26 cellular contexts compared by ENCODE assay signal in the genomic region with DNA sequence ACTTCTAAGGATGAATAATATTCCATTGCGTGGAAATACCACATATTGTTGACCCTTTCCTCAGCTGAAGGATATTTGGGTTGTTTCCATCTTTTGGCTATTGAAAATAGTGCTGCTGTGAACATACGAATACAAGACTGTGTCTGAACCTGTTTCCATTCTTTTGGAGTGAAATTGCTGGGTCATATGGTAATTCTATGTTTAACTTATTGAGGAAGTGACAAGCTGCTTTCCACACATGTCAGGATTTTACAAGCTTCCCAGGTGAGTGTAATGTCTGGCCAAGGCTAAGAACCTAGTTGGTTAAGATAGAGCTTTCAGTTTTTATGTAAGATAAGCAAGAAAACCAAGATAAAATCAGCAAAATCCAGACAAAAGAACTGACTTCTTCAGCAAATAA. TPM values are rescaled to one million over a fixed set of nuclear protein-coding genes. Genes with fewer than 3 reads are reported as not detected.
DNase-seq lines count a peak whose midpoint lies in the region; ATAC-seq and TF ChIP-seq lines count a peak whose summit lies in the region.
"Had no signal": no experiment of that assay in that cellular context is flagged by ENCODE, and none has a peak within 500 bp of the region (broad histone marks: within the 10 kb centered on the region; RNA-seq: fewer than 3 reads in every experiment).

No MANE protein-coding gene starts in this region.

- no peak overlapping the region for H3K9ac ChIP-seq in subcutaneous abdominal adipose tissue (ENCODE audit: low read length in 5 of 5)

- H3K4me1 ChIP-seq in GM23338 (ENCODE audit: insufficient read depth) (peaks cover 38% of the 10 kb centered on the region), foreskin keratinocyte (no peaks in the 10 kb centered on the region), subcutaneous abdominal adipose tissue (ENCODE audit: control insufficient read depth in 5 of 5, insufficient read depth in 5 of 5, low read length in 5 of 5) (peaks cover 8 to 40% (median 32%) of the 10 kb centered on the region in 5 donors)
- H3K4me1 ChIP-seq: A549, SJSA1 had no signal

- no peak overlapping the region for H3K4me3 Mint-ChIP-seq in GM23338
- H3K4me3 Mint-ChIP-seq in T-helper 17 cell: no peak overlapping the region
- no peak overlapping the region for H3K4me3 Mint-ChIP-seq in activated T-helper 2 cell treated with anti-CD3 and anti-CD28 coated beads, Interferon-gamma antibody, Interleukin-2, Interleukin-4, amounts not matched to agents 10 μg/mL and 5 μg/mL and 100 μg/mL, durations not matched to agents 14 hours and 24 hours and 36 hours (ENCODE audit: low read depth)
- H3K4me3 Mint-ChIP-seq: CD14-positive monocyte; CD8-positive, alpha-beta memory T cell had no signal

- peaks cover 7% of the 10 kb centered on the region for H3F3A ChIP-seq in GM23338 (replicated peaks; ENCODE audit: low read depth)

- H3K4me1 Mint-ChIP-seq in GM23338 (peaks cover 61% of the 10 kb centered on the region), T-helper 17 cell (peaks cover 12% of the 10 kb centered on the region)
- no peaks in the 10 kb centered on the region for H3K4me1 Mint-ChIP-seq in activated T-helper 2 cell treated with anti-CD3 and anti-CD28 coated beads, Interferon-gamma antibody, Interleukin-2, Interleukin-4, amounts not matched to agents 10 μg/mL and 5 μg/mL and 100 μg/mL, durations not matched to agents 14 hours and 24 hours and 36 hours (ENCODE audit: low read depth)

- no peaks in the 10 kb centered on the region for H3K9me3 Mint-ChIP-seq in GM23338
- H3K9me3 Mint-ChIP-seq in activated T-helper 2 cell treated with anti-CD3 and anti-CD28 coated beads, Interferon-gamma antibody, Interleukin-2, Interleukin-4, amounts not matched to agents 10 μg/mL and 5 μg/mL and 100 μg/mL, durations not matched to agents 14 hours and 24 hours and 36 hours: no peaks in the 10 kb centered on the region
- H3K9me3 Mint-ChIP-seq: CD8-positive, alpha-beta memory T cell had no signal

- H3K27me3 Mint-ChIP-seq in GM23338 (ENCODE audit: insufficient read depth, low read depth, poor library complexity): peaks cover 4% of the 10 kb centered on the region
- no peaks in the 10 kb centered on the region for H3K27me3 Mint-ChIP-seq in T-helper 17 cell
- H3K27me3 Mint-ChIP-seq in activated T-helper 2 cell treated with anti-CD3 and anti-CD28 coated beads, Interferon-gamma antibody, Interleukin-2, Interleukin-4, amounts not matched to agents 10 μg/mL and 5 μg/mL and 100 μg/mL, durations not matched to agents 14 hours and 24 hours and 36 hours (ENCODE audit: low read depth): no peaks in the 10 kb centered on the region
- H3K27me3 Mint-ChIP-seq: CD8-positive, alpha-beta memory T cell had no signal

- no peak for DNase-seq in GM23338 (ENCODE audit: low spot score)
- no peak for DNase-seq in T-helper 17 cell
- DNase-seq in foreskin keratinocyte: peak; percentile 82
- no peak for DNase-seq in NCI-H1436 (lab: John Stamatoyannopoulos, UW)
- no peak for DNase-seq in activated T-cell treated with anti-CD3 and anti-CD28 coated beads for 4 hours
- DNase-seq in activated T-helper 2 cell treated with anti-CD3 and anti-CD28 coated beads, Interferon-gamma antibody, Interleukin-2, Interleukin-4, amounts not matched to agents 10 μg/mL and 5 μg/mL and 100 μg/mL, durations not matched to agents 14 hours and 24 hours and 36 hours (ENCODE audit: low spot score): no peak
- DNase-seq: CD8-positive, alpha-beta memory T cell; DMS 273 treated with DMSO at 0.1 percent for 48 hours; DMS79; EL; GDM1; KBM-7; MM.1S; NCI-H1092; NCI-H1417 treated with DMSO at 0.1 percent for 48 hours; NCI-H187 treated with DMSO at 0.1 percent for 48 hours; NCI-H446; NCI-H526 treated with DMSO at 0.1 percent for 48 hours; PC-9; Right ventricle myocardium superior had no signal

- H3K36me3 Mint-ChIP-seq in GM23338 (ENCODE audit: low read depth) (no peaks in the 10 kb centered on the region; the same call in 2 of the 3 replicates), T-helper 17 cell (ENCODE audit: low read depth) (peaks cover 8% of the 10 kb centered on the region)
- H3K36me3 Mint-ChIP-seq in activated T-helper 2 cell treated with anti-CD3 and anti-CD28 coated beads, Interferon-gamma antibody, Interleukin-2, Interleukin-4, amounts not matched to agents 10 μg/mL and 5 μg/mL and 100 μg/mL, durations not matched to agents 14 hours and 24 hours and 36 hours (ENCODE audit: low read depth): no peaks in the 10 kb centered on the region

- ATAC-seq in GM23338 (no peak), T-helper 17 cell (no peak), foreskin keratinocyte (peak; percentile 55)
- ATAC-seq: A549, HepG2 had no signal

- peak overlapping the region; percentile 36 for H3K4me2 ChIP-seq in GM23338
- H3K4me2 ChIP-seq: A549, PC-9 had no signal

- H3K27ac Mint-ChIP-seq in GM23338: peak overlapping the region; percentile 9; the same call in 1 of the 2 replicates
- H3K27ac Mint-ChIP-seq in T-helper 17 cell: peak overlapping the region; percentile 41
- no peak overlapping the region for H3K27ac Mint-ChIP-seq in activated T-helper 2 cell treated with anti-CD3 and anti-CD28 coated beads, Interferon-gamma antibody, Interleukin-2, Interleukin-4, amounts not matched to agents 10 μg/mL and 5 μg/mL and 100 μg/mL, durations not matched to agents 14 hours and 24 hours and 36 hours
- H3K27ac Mint-ChIP-seq: CD14-positive monocyte had no signal

- intact Hi-C loops in activated T-helper 2 cell treated with anti-CD3 and anti-CD28 coated beads, Interferon-gamma antibody, Interleukin-2, Interleukin-4, amounts not matched to agents 10 μg/mL and 5 μg/mL and 100 μg/mL, durations not matched to agents 14 hours and 24 hours and 36 hours (cut with micrococcal nuclease): no loop called here

- H2AFZ ChIP-seq in GM23338: no peak overlapping the region
- H2AFZ ChIP-seq: PC-9 had no signal

- TF ChIP-seq CTCF in GM23338 (conservative IDR thresholded peaks at IDR 0.05; ENCODE audit: low read depth in 2 of 2) (no peak), foreskin keratinocyte (conservative IDR thresholded peaks at IDR 0.05) (no peak)

- no peaks in the 10 kb centered on the region for H3K9me2 ChIP-seq in GM23338 (ENCODE audit: insufficient read depth)

- H3K79me2 ChIP-seq in GM23338 (replicated peaks; ENCODE audit: insufficient read depth): no peaks in the 10 kb centered on the region

- no peaks in the 10 kb centered on the region for H3K9me3 ChIP-seq in T-helper 17 cell (ENCODE audit: control insufficient read depth, low read length, poor library complexity, severe bottlenecking)
- no peaks in the 10 kb centered on the region for H3K9me3 ChIP-seq in subcutaneous abdominal adipose tissue (ENCODE audit: control insufficient read depth in 5 of 5, low read length in 5 of 5)
- H3K9me3 ChIP-seq: A549, SJSA1 had no signal

- H3K36me3 ChIP-seq in GM23338 (ENCODE audit: insufficient read depth) (no peaks in the 10 kb centered on the region), subcutaneous abdominal adipose tissue (ENCODE audit: control insufficient read depth in 5 of 5, insufficient read depth in 5 of 5, low read length in 5 of 5) (no peaks in the 10 kb centered on the region)
- H3K36me3 ChIP-seq: SJSA1 had no signal

- H3K27me3 ChIP-seq in GM23338 (ENCODE audit: insufficient read depth): no peaks in the 10 kb centered on the region
- no peaks in the 10 kb centered on the region for H3K27me3 ChIP-seq in foreskin keratinocyte
- H3K27me3 ChIP-seq in subcutaneous abdominal adipose tissue (ENCODE audit: control insufficient read depth in 5 of 5, insufficient read depth in 4 of 5, low read length in 5 of 5): no peaks in the 10 kb centered on the region
- H3K27me3 ChIP-seq: SJSA1 had no signal

- H3K27ac ChIP-seq in GM23338 (ENCODE audit: low read depth) (peak overlapping the region; percentile 81; the same call in 1 of the 2 replicates), foreskin keratinocyte (no peak overlapping the region), subcutaneous abdominal adipose tissue (ENCODE audit: low read depth, low read length) (peak overlapping the region; percentile 85)
- H3K27ac ChIP-seq: A549, PC-9, SJSA1 had no signal

- peaks cover 12% of the 10 kb centered on the region; the same call in 1 of the 2 replicates for H4K20me1 ChIP-seq in GM23338 (replicated peaks; ENCODE audit: insufficient read depth)

- H3K4me3 ChIP-seq in GM23338: no peak overlapping the region
- H3K4me3 ChIP-seq in subcutaneous abdominal adipose tissue (ENCODE audit: low read depth in 1 of 5, low read length in 5 of 5): no peak overlapping the region
- H3K4me3 ChIP-seq: A549, PC-9, SJSA1 had no signal

TF ChIP-seq in GM23338, 12 proteins besides CTCF, POLR2A, EP300 and RAD21 (continues in another document):
- no peak for TF ChIP-seq ZNF331 (CRISPR knock-in tag; IDR thresholded peaks at IDR 0.05; ENCODE audit: low read depth)
- TF ChIP-seq ZNF114 (CRISPR knock-in tag; IDR thresholded peaks at IDR 0.05): no peak
- no peak for TF ChIP-seq ETS1 (IDR thresholded peaks at IDR 0.05)
- TF ChIP-seq JUNB (IDR thresholded peaks at IDR 0.05; ENCODE audit: unreplicated experiment): no peak
- TF ChIP-seq STAT1 (IDR thresholded peaks at IDR 0.05; ENCODE audit: unreplicated experiment): no peak
- no peak for TF ChIP-seq NANOG (IDR thresholded peaks at IDR 0.05; ENCODE audit: borderline replicate concordance)
- TF ChIP-seq CREB1 (CRISPR knock-in tag; IDR thresholded peaks at IDR 0.05; ENCODE audit: low read depth): no peak

RNA-seq across cellular contexts. Expression of gene PPP1R3G, which starts 48.8 kb away (rescaled TPM):
- total RNA-seq in GM23338 (2014; rRNA removed; shearing (Covaris generic)): 0.24 and 0.31 TPM in 2 replicates
- polyA plus RNA-seq in GM23338 (2016; fragmentation: Nextera tagmentation; extraction: Ambion mirVana) (0.05 and 0.13 TPM in 2 replicates), foreskin keratinocyte (0.06 and 0.09 TPM in 2 replicates)
- total RNA-seq in T-helper 17 cell (not detected), foreskin keratinocyte (0.07 and 0.10 TPM in 2 replicates)
- 0.11 and 0.16 TPM in 2 replicates for total RNA-seq in activated T-helper 2 cell treated with anti-CD3 and anti-CD28 coated beads, Interferon-gamma antibody, Interleukin-2, Interleukin-4, amounts not matched to agents 10 μg/mL and 5 μg/mL and 100 μg/mL, durations not matched to agents 14 hours and 24 hours and 36 hours
- total RNA-seq: CD8-positive, alpha-beta memory T cell; HT1080 had no signal
- polyA plus RNA-seq: CD8-positive, alpha-beta memory T cell had no signal

Comparison
In these comparisons a context has a peak if more than half of its experiments do, and no peak if none do; other contexts are left out.
1. DNase-seq: peak in foreskin keratinocyte (2 of 2); none in GM23338 (single experiment), T-helper 17 cell (0 of 3), NCI-H1436 (single experiment), activated T-cell treated with anti-CD3 and anti-CD28 coated beads for 4 hours (single experiment) and activated T-helper 2 cell treated with anti-CD3 and anti-CD28 coated beads, Interferon-gamma antibody, Interleukin-2, Interleukin-4, amounts not matched to agents 10 μg/mL and 5 μg/mL and 100 μg/mL, durations not matched to agents 14 hours and 24 hours and 36 hours (single experiment).